In genomic region chr16:56317998-56318912, GRCh38 we compare ENCODE assay signal across 8 cellular contexts.
DNase-seq lines count a peak whose midpoint lies in the region; ATAC-seq and TF ChIP-seq lines count a peak whose summit lies in the region.

No MANE protein-coding gene starts in this region.

- H3K27me3 ChIP-seq in H7 (ENCODE audit: control insufficient read depth, insufficient read depth, low read length) (no peaks in the 10 kb centered on the region; the same call in 1 of the 2 replicates), MG63 (no peaks in the 10 kb centered on the region), upper lobe of right lung (no peaks in the 10 kb centered on the region)

- no peaks in the 10 kb centered on the region for H3K36me3 Mint-ChIP-seq in T-helper 17 cell (ENCODE audit: low read depth)

- peak overlapping the region; percentile 33 for H3K4me3 ChIP-seq in H7 (ENCODE audit: insufficient read depth, low read depth, low read length)
- H3K4me3 ChIP-seq in MG63 = no peak overlapping the region
- H3K4me3 ChIP-seq in upper lobe of right lung = peak overlapping the region; percentile 6

- H3K9me3 ChIP-seq in MG63 (no peaks in the 10 kb centered on the region), T-helper 17 cell (ENCODE audit: control insufficient read depth, low read length, poor library complexity, severe bottlenecking) (no peaks in the 10 kb centered on the region), upper lobe of right lung (no peaks in the 10 kb centered on the region)

- H3K27me3 Mint-ChIP-seq in T-helper 17 cell = peaks cover 4% of the 10 kb centered on the region

- peak; percentile 96 for TF ChIP-seq CTCF in upper lobe of right lung (IDR thresholded peaks at IDR 0.05)

- H3K27ac ChIP-seq in upper lobe of right lung = no peak overlapping the region

- intact Hi-C loops in left cardiac atrium (cut with DNase I) = loop anchor here (2.0 to 10.0 kb wide), 6 partner anchors 63 to 377 kb away; partner anchors contain the start of gene GNAO1 (in 1 of the 2)
- intact Hi-C loops in posterior vena cava (cut with DNase I) = loop anchor here (2.0 to 5.0 kb wide), 2 partner anchors 371 kb away; no protein-coding TSS in a partner anchor
- intact Hi-C loops in upper lobe of right lung (cut with DNase I) = no loop called here

- H3K4me1 ChIP-seq in upper lobe of right lung = peaks cover 5% of the 10 kb centered on the region

- H3K27ac Mint-ChIP-seq in T-helper 17 cell = no peak overlapping the region

- H3K4me3 Mint-ChIP-seq in T-helper 17 cell = peak overlapping the region; percentile 19

- H3K36me3 ChIP-seq in H7 (replicated peaks; ENCODE audit: control insufficient read depth, insufficient read depth, low read length) (no peaks in the 10 kb centered on the region), MG63 (no peaks in the 10 kb centered on the region), upper lobe of right lung (no peaks in the 10 kb centered on the region)

- ATAC-seq in T-helper 17 cell = peak; percentile 99
- peak; percentile 97 to 99 for ATAC-seq in left cardiac atrium
- ATAC-seq in upper lobe of right lung = peak; percentile 97

- H3K4me1 Mint-ChIP-seq in T-helper 17 cell = peaks cover 10% of the 10 kb centered on the region

- DNase-seq in GM03348 (ENCODE audit: low spot score) = peak; percentile 97
- DNase-seq in H7 = peak; percentile 98
- DNase-seq in MG63 = peak; percentile 83
- peak; percentile 55 to 74 (median 59) for DNase-seq in T-helper 17 cell
- DNase-seq in amniotic stem cell (lab: John Stamatoyannopoulos, UW) = peak; percentile 26
- peak; percentile 87 for DNase-seq in left cardiac atrium
- peak; percentile 95 for DNase-seq in posterior vena cava (ENCODE audit: low spot score)
- DNase-seq in upper lobe of right lung = peak; percentile 88

Comparison
In these comparisons a context has a peak if more than half of its experiments do, and no peak if none do; other contexts are left out.
1. DNase-seq: peak in every context shown above with its lines; median percentile 98 in H7; 97 in GM03348; 95 in posterior vena cava; 88 in upper lobe of right lung; 87 in left cardiac atrium; 83 in MG63; 59 in T-helper 17 cell; 26 in amniotic stem cell.